In the genomic region with DNA sequence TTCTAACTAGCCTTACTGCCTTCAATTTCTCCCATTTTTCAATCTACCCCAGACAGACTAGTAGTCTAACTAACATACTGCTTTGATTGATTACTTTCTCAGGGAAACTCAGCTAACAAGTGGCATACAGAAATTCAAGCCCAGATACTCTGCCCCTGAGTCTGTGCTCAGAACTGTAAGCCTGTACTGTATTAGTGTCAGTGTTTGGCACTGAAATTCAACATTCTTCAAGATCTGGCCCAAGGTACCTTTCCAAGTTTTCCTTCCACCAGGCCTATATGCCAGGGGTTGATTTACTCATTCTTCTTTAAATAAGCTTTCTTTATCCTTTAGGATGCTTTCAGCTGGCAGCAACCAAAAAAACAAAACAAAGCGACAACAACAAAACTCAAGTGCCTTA, we compare ENCODE assay signal across 29 cellular contexts.
"Had no signal": no experiment of that assay in that cellular context is flagged by ENCODE, and none has a peak within 500 bp of the region (broad histone marks: within the 10 kb centered on the region; RNA-seq: fewer than 3 reads in every experiment).

No MANE protein-coding gene starts in this region.

- H3K36me3 ChIP-seq: adrenal gland, breast epithelium, cardiac muscle cell, colonic mucosa, esophagus squamous epithelium, gastroesophageal sphincter had no signal

- H3K4me1 ChIP-seq: adrenal gland, body of pancreas, breast epithelium, colonic mucosa, esophagus squamous epithelium, gastroesophageal sphincter had no signal

- DNase-seq: activated CD4-positive, alpha-beta T cell treated with anti-CD3 and anti-CD28 coated beads for 36 hours; activated CD4-positive, alpha-beta T cell treated with anti-CD3 and anti-CD28 coated beads, Interleukin-2, amount 50 U/mL, for 1 hour; activated CD4-positive, alpha-beta T cell treated with anti-CD3 and anti-CD28 coated beads, Interleukin-2, amount 50 U/mL, for 48 hours; activated CD4-positive, CD25-positive, alpha-beta regulatory T cell; activated CD4-positive, CD25-positive, alpha-beta regulatory T cell treated with anti-CD3 and anti-CD28 coated beads, Interleukin-2, amount 50 U/mL, for 72 hours; activated CD8-positive, alpha-beta memory T cell treated with anti-CD3 and anti-CD28 coated beads for 24 hours; activated CD8-positive, alpha-beta T cell treated with anti-CD3 and anti-CD28 coated beads for 36 hours; activated effector memory CD4-positive, alpha-beta T cell treated with Interleukin-2 at 50 U/mL for 16 hours; activated gamma-delta T cell treated with Interleukin-2 at 50 U/mL for 16 hours; activated naive CD4-positive, alpha-beta T cell treated with anti-CD3 and anti-CD28 coated beads, Interleukin-2, amount 50 U/mL, for 16 hours; activated naive CD4-positive, alpha-beta T cell treated with Interleukin-2 at 50 U/mL for 16 hours; activated naive CD8-positive, alpha-beta T cell treated with anti-CD3 and anti-CD28 coated beads, Interleukin-2, amount 50 U/mL, for 24 hours; activated T-cell treated with anti-CD3 and anti-CD28 coated beads, Interleukin-2, amount 50 U/mL, for 4 hours; adrenal gland; amygdala; aorta; body of pancreas; central memory CD4-positive, alpha-beta T cell; cerebellar nuclear complex; colonic mucosa; effector CD8-positive, alpha-beta T cell; esophagus squamous epithelium; foreskin fibroblast; T-helper 2 cell had no signal

- H3K27me3 ChIP-seq: adrenal gland, body of pancreas, breast epithelium, colonic mucosa, esophagus squamous epithelium, gastroesophageal sphincter had no signal

- H3K4me3 ChIP-seq: adrenal gland, body of pancreas, breast epithelium, cardiac muscle cell, colonic mucosa, esophagus squamous epithelium, gastroesophageal sphincter had no signal

- H3K9me3 ChIP-seq: adrenal gland, body of pancreas, breast epithelium, colonic mucosa, esophagus squamous epithelium, gastroesophageal sphincter had no signal

- ATAC-seq: activated CD4-positive, alpha-beta T cell treated with anti-CD3 and anti-CD28 coated beads for 36 hours; activated CD8-positive, alpha-beta T cell treated with anti-CD3 and anti-CD28 coated beads for 36 hours; activated naive CD8-positive, alpha-beta T cell treated with anti-CD3 and anti-CD28 coated beads, Interleukin-2, amount 50 U/mL, for 24 hours; activated T-cell treated with anti-CD3 and anti-CD28 coated beads, Interleukin-2, amount 50 U/mL, for 4 hours; activated T-helper 17 cell treated with anti-CD3 and anti-CD28 coated beads, Interleukin-2, amount 50 U/mL, for 72 hours; body of pancreas; gastroesophageal sphincter had no signal

- H3K27ac ChIP-seq: adrenal gland, body of pancreas, breast epithelium, cardiac muscle cell, colonic mucosa, epithelial cell of prostate, esophagus squamous epithelium, gastroesophageal sphincter had no signal
